ENCODE assay signal across 13 cellular contexts in genomic region chr18:90396-91193, GRCh38. TPM values are rescaled to one million over a fixed set of nuclear protein-coding genes. Genes with fewer than 3 reads are reported as not detected.
"Had no signal": no experiment of that assay in that cellular context is flagged by ENCODE, and none has a peak within 500 bp of the region (broad histone marks: within the 10 kb centered on the region; RNA-seq: fewer than 3 reads in every experiment).

No MANE protein-coding gene starts in this region.

RNA-seq across cellular contexts. Expression of gene TUBB8B, which starts 41.2 kb away (rescaled TPM):
- total RNA-seq: chondrocyte, dermis microvascular lymphatic vessel endothelial cell, esophagus mucosa, gastrocnemius medialis, glomerular endothelial cell, heart right ventricle, kidney, left lobe of liver, left ventricle myocardium inferior, liver, lung, myocyte had no signal
- polyA plus RNA-seq: immature natural killer cell, liver had no signal
